In the genomic region with DNA sequence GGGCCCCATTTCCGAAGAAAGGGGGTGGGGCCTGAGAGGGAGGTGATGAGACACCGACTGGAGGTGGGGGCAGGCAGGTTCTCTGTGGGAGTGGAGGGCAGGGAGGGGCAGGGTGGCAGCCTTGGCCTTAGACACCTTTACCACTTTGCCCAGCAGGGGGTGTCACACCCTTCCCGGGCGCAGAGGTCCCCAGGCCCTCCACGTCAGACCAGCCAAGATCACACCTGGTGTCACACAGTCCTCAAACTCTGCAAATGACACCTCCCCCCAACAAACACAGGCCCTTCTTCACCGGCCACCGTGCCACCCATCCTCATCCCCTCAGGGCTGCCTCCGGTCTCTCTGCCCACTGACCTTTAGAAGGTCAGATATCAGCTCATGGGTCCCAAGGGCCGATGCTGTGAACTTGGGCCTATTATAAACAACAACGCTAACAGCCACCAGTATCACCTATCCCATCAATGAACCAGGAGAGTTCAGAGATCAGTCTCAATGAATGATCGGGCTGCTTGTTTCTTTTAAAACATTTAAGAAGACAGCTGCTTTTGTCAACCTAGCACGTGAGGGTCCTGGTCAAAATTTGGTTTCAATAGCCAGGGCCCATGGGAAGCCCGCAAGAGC, we compare ENCODE assay signal across 8 cellular contexts.
A peak's percentile ranks its signal among the peaks of the same experiment; 100 is the strongest.
DNase-seq lines count a peak whose midpoint lies in the region; ATAC-seq and TF ChIP-seq lines count a peak whose summit lies in the region.

No MANE protein-coding gene starts in this region.

- H3K27ac Mint-ChIP-seq in naive thymus-derived CD8-positive, alpha-beta T cell: peak overlapping the region; percentile 46 to 96 (median 82)

- peak overlapping the region; percentile 72 to 96 (median 88) for H3K4me3 Mint-ChIP-seq in naive thymus-derived CD8-positive, alpha-beta T cell

- H3K36me3 ChIP-seq in BLaER1: no peaks in the 10 kb centered on the region
- no peaks in the 10 kb centered on the region for H3K36me3 ChIP-seq in thoracic aorta

- H3K4me2 ChIP-seq in BLaER1: peak overlapping the region; percentile 87

- H3K4me1 Mint-ChIP-seq in naive thymus-derived CD8-positive, alpha-beta T cell: peaks cover 12 to 19% (median 17%) of the 10 kb centered on the region in 4 donors

- no peak overlapping the region for H3K9ac ChIP-seq in BLaER1

- no peaks in the 10 kb centered on the region for H3K27me3 Mint-ChIP-seq in naive thymus-derived CD8-positive, alpha-beta T cell

- peak; percentile 41 for ATAC-seq in HG02759 (IDR thresholded peaks at IDR 0.05; ENCODE audit: unreplicated experiment)
- peak; percentile 52 to 66 for ATAC-seq in naive thymus-derived CD8-positive, alpha-beta T cell
- ATAC-seq in thoracic aorta (ENCODE audit: insufficient number of reproducible peaks, low FRiP score, low read depth): no peak
- no peak for ATAC-seq in HG03442 (IDR thresholded peaks at IDR 0.05; ENCODE audit: unreplicated experiment)

- POLR2A ChIA-PET in naive thymus-derived CD8-positive, alpha-beta T cell (lab: Charles Lee): no interaction called here

- H3K4me3 ChIP-seq in BLaER1: no peak overlapping the region
- H3K4me3 ChIP-seq in thoracic aorta: peak overlapping the region; percentile 97

- no peaks in the 10 kb centered on the region for H3K9me3 ChIP-seq in BLaER1
- no peaks in the 10 kb centered on the region for H3K9me3 ChIP-seq in thoracic aorta

- peaks cover 16% of the 10 kb centered on the region for H4K20me1 ChIP-seq in BLaER1

- H3K4me1 ChIP-seq in BLaER1 (peaks cover 57% of the 10 kb centered on the region), thoracic aorta (ENCODE audit: control insufficient read depth in 1 of 2, low read depth in 2 of 2) (peaks cover 34 to 64% of the 10 kb centered on the region in 2 donors)

- H3K27me3 ChIP-seq in BLaER1 (peaks cover 22% of the 10 kb centered on the region), thoracic aorta (replicated peaks; ENCODE audit: insufficient read depth) (no peaks in the 10 kb centered on the region)

- peak; percentile 37 for DNase-seq in T-helper 22 cell (ENCODE audit: low read depth)
- DNase-seq in T47D (ENCODE audit: low read depth in 1 of 2, low spot score in 1 of 2): peak; percentile 68 to 69
- DNase-seq in naive thymus-derived CD8-positive, alpha-beta T cell: peak; percentile 54 to 81 (median 68)
- DNase-seq in thoracic aorta (ENCODE audit: low spot score): no peak
- DNase-seq in anterior cingulate cortex (lab: John Stamatoyannopoulos, UW): no peak

- H3K36me3 Mint-ChIP-seq in naive thymus-derived CD8-positive, alpha-beta T cell: no peaks in the 10 kb centered on the region

- peak; percentile 29 for TF ChIP-seq CTCF in thoracic aorta (IDR thresholded peaks at IDR 0.05)

- in situ Hi-C loops in T47D (cut with HindIII; ENCODE audit: low pct_unique_long_range_greater_than_20kb, low sequenced_read_pairs): no loop called here

- no peaks in the 10 kb centered on the region for H3K9me3 Mint-ChIP-seq in naive thymus-derived CD8-positive, alpha-beta T cell

- H3K27ac ChIP-seq in BLaER1 (no peak overlapping the region), thoracic aorta (peak overlapping the region in 1 of 2 donors; percentile 41)

Comparison
In these comparisons a context has a peak if more than half of its experiments do, and no peak if none do; other contexts are left out.
1. ATAC-seq: peak in HG02759 (single experiment) and naive thymus-derived CD8-positive, alpha-beta T cell (2 of 2); none in thoracic aorta (single experiment) and HG03442 (single experiment).
2. DNase-seq: peak in T-helper 22 cell (single experiment), T47D (2 of 2) and naive thymus-derived CD8-positive, alpha-beta T cell (10 of 10); none in thoracic aorta (single experiment) and anterior cingulate cortex (0 of 58).